In genomic region chr1:239260779-239261286, GRCh38 we compare ENCODE assay signal across 28 cellular contexts.
"Had no signal": no experiment of that assay in that cellular context is flagged by ENCODE, and none has a peak within 500 bp of the region (broad histone marks: within the 10 kb centered on the region; RNA-seq: fewer than 3 reads in every experiment).

No MANE protein-coding gene starts in this region.

- H3K27me3 ChIP-seq: brain microvascular endothelial cell, cardiac muscle cell, MG63, Peyer's patch had no signal

- H3K4me3 Mint-ChIP-seq: activated CD4-positive, alpha-beta T cell treated with anti-CD3 and anti-CD28 coated beads, Interleukin-2, amount 10 ng/mL, durations not matched to agents 24 days and 14 days; activated CD8-positive, alpha-beta T cell treated with anti-CD3 and anti-CD28 coated beads for 36 hours; activated naive CD8-positive, alpha-beta T cell treated with anti-CD3 and anti-CD28 coated beads for 36 hours; activated T-cell treated with anti-CD3 and anti-CD28 coated beads, Interleukin-2, amount 50 U/mL, for 72 hours; activated T-helper 17 cell treated with anti-CD3 and anti-CD28 coated beads, Interleukin-2, amount 50 U/mL, for 72 hours; central memory CD8-positive, alpha-beta T cell had no signal

- FAIRE-seq: TTC549 had no signal

- H3K9me3 ChIP-seq: MG63, Peyer's patch had no signal

- H3K4me3 ChIP-seq: cardiac muscle cell, MG63, Peyer's patch had no signal

- H3K9me3 Mint-ChIP-seq: activated CD4-positive, alpha-beta T cell treated with anti-CD3 and anti-CD28 coated beads, Interleukin-2, amount 10 ng/mL, durations not matched to agents 24 days and 14 days; activated CD8-positive, alpha-beta T cell treated with anti-CD3 and anti-CD28 coated beads for 36 hours; activated naive CD8-positive, alpha-beta T cell treated with anti-CD3 and anti-CD28 coated beads for 36 hours; activated T-helper 17 cell treated with anti-CD3 and anti-CD28 coated beads, Interleukin-2, amount 50 U/mL, for 72 hours had no signal

- H3K4me1 ChIP-seq: Peyer's patch had no signal

- H3K4me1 Mint-ChIP-seq: activated CD4-positive, alpha-beta T cell treated with anti-CD3 and anti-CD28 coated beads, Interleukin-2, amount 10 ng/mL, durations not matched to agents 24 days and 14 days; activated naive CD8-positive, alpha-beta T cell treated with anti-CD3 and anti-CD28 coated beads for 36 hours; activated T-helper 17 cell treated with anti-CD3 and anti-CD28 coated beads, Interleukin-2, amount 50 U/mL, for 72 hours; central memory CD8-positive, alpha-beta T cell had no signal

- DNase-seq: activated CD4-positive, alpha-beta T cell treated with anti-CD3 and anti-CD28 coated beads, Interleukin-2, amount 10 ng/mL, durations not matched to agents 24 days and 14 days; activated CD4-positive, alpha-beta T cell treated with anti-CD3 and anti-CD28 coated beads, Interleukin-2, amount 50 U/mL, for 4 hours; activated CD8-positive, alpha-beta T cell treated with anti-CD3 and anti-CD28 coated beads for 36 hours; activated effector memory CD4-positive, alpha-beta T cell treated with anti-CD3 and anti-CD28 coated beads, Interleukin-2, amount 50 U/mL, for 16 hours; activated naive CD4-positive, alpha-beta T cell; activated naive CD4-positive, alpha-beta T cell treated with anti-CD3 and anti-CD28 coated beads, Interleukin-2, amount 50 U/mL, for 16 hours; activated naive CD8-positive, alpha-beta T cell treated with anti-CD3 and anti-CD28 coated beads for 36 hours; activated T-cell treated with anti-CD3 and anti-CD28 coated beads, Interleukin-2, amount 50 U/mL, for 1 hour; activated T-cell treated with anti-CD3 and anti-CD28 coated beads, Interleukin-2, amount 50 U/mL, for 72 hours; amniotic stem cell; aorta; brain microvascular endothelial cell; Karpas-422; MG63; NCI-H1092; NCI-H1436 treated with DMSO at 0.1 percent for 48 hours; NCI-H1694 treated with DMSO at 0.1 percent for 48 hours; NCI-H2029; NCI-H345; NCI-H524 treated with DMSO at 0.1 percent for 48 hours; Peyer's patch; RPMI8226; SIG-M5 had no signal

- H3K27me3 Mint-ChIP-seq: activated CD4-positive, alpha-beta T cell treated with anti-CD3 and anti-CD28 coated beads, Interleukin-2, amount 10 ng/mL, durations not matched to agents 24 days and 14 days; activated CD8-positive, alpha-beta T cell treated with anti-CD3 and anti-CD28 coated beads for 36 hours; activated naive CD8-positive, alpha-beta T cell treated with anti-CD3 and anti-CD28 coated beads for 36 hours; activated T-helper 17 cell treated with anti-CD3 and anti-CD28 coated beads, Interleukin-2, amount 50 U/mL, for 72 hours; central memory CD8-positive, alpha-beta T cell had no signal

- H3K27ac ChIP-seq: brain microvascular endothelial cell, cardiac muscle cell, Peyer's patch had no signal

- ATAC-seq: activated CD8-positive, alpha-beta T cell treated with anti-CD3 and anti-CD28 coated beads for 36 hours; activated T-cell treated with anti-CD3 and anti-CD28 coated beads, Interleukin-2, amount 50 U/mL, for 72 hours; activated T-helper 17 cell treated with anti-CD3 and anti-CD28 coated beads, Interleukin-2, amount 50 U/mL, for 72 hours; Right ventricle myocardium inferior had no signal

- H3K27ac Mint-ChIP-seq: activated CD4-positive, alpha-beta T cell treated with anti-CD3 and anti-CD28 coated beads, Interleukin-2, amount 10 ng/mL, durations not matched to agents 24 days and 14 days; activated CD8-positive, alpha-beta T cell treated with anti-CD3 and anti-CD28 coated beads for 36 hours; activated naive CD8-positive, alpha-beta T cell treated with anti-CD3 and anti-CD28 coated beads for 36 hours; activated T-cell treated with anti-CD3 and anti-CD28 coated beads, Interleukin-2, amount 50 U/mL, for 72 hours; activated T-helper 17 cell treated with anti-CD3 and anti-CD28 coated beads, Interleukin-2, amount 50 U/mL, for 72 hours had no signal

- H3K36me3 Mint-ChIP-seq: activated naive CD8-positive, alpha-beta T cell treated with anti-CD3 and anti-CD28 coated beads for 36 hours had no signal

- H3K36me3 ChIP-seq: brain microvascular endothelial cell, cardiac muscle cell, MG63, Peyer's patch had no signal
